25 cellular contexts compared by ENCODE assay signal in genomic region chr3:122926811-122927210, GRCh38.
"Had no signal": no experiment of that assay in that cellular context is flagged by ENCODE, and none has a peak within 500 bp of the region (broad histone marks: within the 10 kb centered on the region; RNA-seq: fewer than 3 reads in every experiment).

No MANE protein-coding gene starts in this region.

- H3K9me3 ChIP-seq: colonic mucosa, esophagus squamous epithelium, gastrocnemius medialis, heart right ventricle, left lung, lower lobe of right lung, mucosa of descending colon had no signal

- H3K4me1 ChIP-seq: colonic mucosa had no signal

- H3K36me3 ChIP-seq: colonic mucosa, esophagus squamous epithelium, gastrocnemius medialis, left lung, lower lobe of right lung had no signal

- FAIRE-seq: endometrium, islet of Langerhans, keratinocyte had no signal

- H3K4me3 ChIP-seq: colonic mucosa, esophagus squamous epithelium, gastrocnemius medialis, heart right ventricle, left lung, lower lobe of right lung, mucosa of descending colon had no signal

- ATAC-seq: effector memory CD8-positive, alpha-beta T cell; esophagus mucosa; gastrocnemius medialis; heart right ventricle; left cardiac atrium; left lung; left ventricle myocardium superior; lower lobe of right lung; mucosa of descending colon had no signal

- H3K27ac ChIP-seq: colonic mucosa, epithelial cell of prostate, esophagus squamous epithelium, gastrocnemius medialis, heart right ventricle, left lung, lower lobe of right lung had no signal

- DNase-seq: colonic mucosa; cortex of kidney; effector CD8-positive, alpha-beta T cell; effector memory CD8-positive, alpha-beta T cell; erythroblast; esophagus squamous epithelium; foreskin fibroblast; foreskin melanocyte; gastrocnemius medialis; glutamatergic neuron; head of caudate nucleus; heart right ventricle; hippocampal formation; left cardiac atrium; left lung; left ventricle myocardium superior; lower lobe of right lung; mesenchymal stem cell; mucosa of descending colon; naive B cell had no signal
